In genomic region chr2:55010149-55010591, GRCh38 we compare ENCODE assay signal across 1 cellular context.
TF ChIP-seq lines count a peak whose summit lies in the region.

No MANE protein-coding gene starts in this region.

TF ChIP-seq in GM12878, 131 proteins besides CTCF, POLR2A, EP300 and RAD21 (continued from another document and continues in another):
- TF ChIP-seq RELB (IDR thresholded peaks at IDR 0.05; ENCODE audit: low read depth) (peak; percentile 60; the same call in 1 of the 2 replicates), PAX5 (IDR thresholded peaks at IDR 0.05; ENCODE audit: borderline replicate concordance, low read depth, low read length) (no peak), PBX3 (IDR thresholded peaks at IDR 0.05; ENCODE audit: insufficient replicate concordance, low read depth, low read length) (no peak), JUND (IDR thresholded peaks at IDR 0.05; ENCODE audit: low read depth, low read length) (no peak), POLR2AphosphoS2 (IDR thresholded peaks at IDR 0.05; ENCODE audit: low read depth, low read length) (no peak), MTA2 (IDR thresholded peaks at IDR 0.05; ENCODE audit: low read depth) (peak; percentile 38; the same call in 1 of the 2 replicates), RAD51 (IDR thresholded peaks at IDR 0.05) (peak; percentile 88), CEBPB (IDR thresholded peaks at IDR 0.05; ENCODE audit: borderline replicate concordance in 1 of 2, low read depth in 2 of 2, low read length in 2 of 2) (no peak), ZNF592 (IDR thresholded peaks at IDR 0.05) (no peak), KDM1A (IDR thresholded peaks at IDR 0.05; ENCODE audit: borderline replicate concordance) (no peak), MAX (IDR thresholded peaks at IDR 0.05; ENCODE audit: low read depth, low read length) (no peak), ZBTB40 (IDR thresholded peaks at IDR 0.05; ENCODE audit: borderline replicate concordance) (no peak), MEF2B (IDR thresholded peaks at IDR 0.05; ENCODE audit: partially characterized antibody, poor library complexity, severe bottlenecking) (no peak), PRDM15 (CRISPR knock-in tag; IDR thresholded peaks at IDR 0.05) (no peak), RBBP5 (conservative IDR thresholded peaks at IDR 0.05) (no peak), SREBF1 (IDR thresholded peaks at IDR 0.05; ENCODE audit: low read length) (no peak), CEBPZ (IDR thresholded peaks at IDR 0.05; ENCODE audit: low read depth, low read length) (no peak), SKIL (IDR thresholded peaks at IDR 0.05; ENCODE audit: low read depth, poor library complexity, severe bottlenecking) (no peak), BCL3 (IDR thresholded peaks at IDR 0.05; ENCODE audit: borderline replicate concordance, insufficient read depth, low read depth, low read length, poor library complexity, severe bottlenecking) (no peak), ETV6 (conservative IDR thresholded peaks at IDR 0.05 in 1 of 2, IDR thresholded peaks at IDR 0.05 in 1 of 2; ENCODE audit: borderline replicate concordance in 1 of 2, low read depth in 1 of 2) (no peak), IRF3 (IDR thresholded peaks at IDR 0.05) (no peak)
